ENCODE assay signal across 8 cellular contexts in genomic region chr10:133159950-133160812, GRCh38. TPM values are rescaled to one million over a fixed set of nuclear protein-coding genes. Genes with fewer than 3 reads are reported as not detected.
A peak's percentile ranks its signal among the peaks of the same experiment; 100 is the strongest.
DNase-seq lines count a peak whose midpoint lies in the region; ATAC-seq and TF ChIP-seq lines count a peak whose summit lies in the region.

Gene KNDC1, plus strand, starts transcription at chr10:133160219. Its CDS starts 249 bp downstream, at chr10:133160468.

- H2AFZ ChIP-seq in GM23248 (peak within 1 kb of the TSS; percentile 43), smooth muscle cell (ENCODE audit: low read depth) (peak within 1 kb of the TSS; percentile 84)

- H3K9me3 ChIP-seq in GM23248 (ENCODE audit: low read depth) (no peaks in the 10 kb centered on the region), ascending aorta (no peaks in the 10 kb centered on the region), iPS-15b (ENCODE audit: control insufficient read depth, insufficient read depth, low read length) (no peaks in the 10 kb centered on the region), smooth muscle cell (replicated peaks; ENCODE audit: low read depth) (no peaks in the 10 kb centered on the region)

- no peak for ATAC-seq in GM18520 (IDR thresholded peaks at IDR 0.05; ENCODE audit: unreplicated experiment)

- peak within 1 kb of the TSS; percentile 55 for H3K9ac ChIP-seq in GM23248
- peak within 1 kb of the TSS; percentile 76 for H3K9ac ChIP-seq in iPS-15b (ENCODE audit: low read depth, low read length)
- H3K9ac ChIP-seq in smooth muscle cell (ENCODE audit: low read depth): peak within 1 kb of the TSS; percentile 54

- no peak within 1 kb of the TSS for H3K27ac ChIP-seq in GM23248
- no peak within 1 kb of the TSS for H3K27ac ChIP-seq in ascending aorta
- H3K27ac ChIP-seq in smooth muscle cell (ENCODE audit: low read depth): no peak within 1 kb of the TSS

- H3K36me3 ChIP-seq in GM23248 (ENCODE audit: low read depth): no peaks in the 10 kb centered on the region
- no peaks in the 10 kb centered on the region for H3K36me3 ChIP-seq in ascending aorta
- H3K36me3 ChIP-seq in iPS-15b (ENCODE audit: control insufficient read depth, insufficient read depth, low read length): peaks cover 13% of the 10 kb centered on the region
- H3K36me3 ChIP-seq in smooth muscle cell (ENCODE audit: low read depth): no peaks in the 10 kb centered on the region

- intact Hi-C loops in ascending aorta (cut with DNase I): no loop called here

- no peak for TF ChIP-seq CTCF in ascending aorta (IDR thresholded peaks at IDR 0.05)
- no peak for TF ChIP-seq CTCF in smooth muscle cell (IDR thresholded peaks at IDR 0.05; ENCODE audit: borderline replicate concordance, insufficient read depth, poor library complexity, severe bottlenecking)

- in situ Hi-C loops in GM23248 (cut with MboI): no loop called here

- H3K79me2 ChIP-seq in GM23248 (ENCODE audit: insufficient read depth) (no peaks in the 10 kb centered on the region), smooth muscle cell (ENCODE audit: low read depth) (no peaks in the 10 kb centered on the region)

- WGBS in GM23248 (ENCODE audit: low coverage in 1 of 2, low lambda C conversion rate in 2 of 2, missing lambda C conversion rate in 2 of 2), 2 experiments: 3% methylated on average over 57 of the region's 108 CpGs; no CpG with 5 or more reads in 1 of the 2 experiments
- 2% methylated on average over 37 of the region's 108 CpGs for WGBS in smooth muscle cell (ENCODE audit: low lambda C conversion rate)

- H3K9me2 ChIP-seq in GM23248 (ENCODE audit: insufficient read depth): no peaks in the 10 kb centered on the region

- H3K27me3 ChIP-seq in GM23248 (replicated peaks; ENCODE audit: insufficient read depth) (peaks cover 9% of the 10 kb centered on the region; the same call in 1 of the 2 replicates), ascending aorta (no peaks in the 10 kb centered on the region), iPS-15b (ENCODE audit: control insufficient read depth, insufficient read depth, low read length) (no peaks in the 10 kb centered on the region), smooth muscle cell (ENCODE audit: low read depth) (no peaks in the 10 kb centered on the region)

- DNase-seq in 8988T (peak; percentile 96), GM23248 (peak; percentile 72), ascending aorta (ENCODE audit: low spot score in 2 of 2) (no peak), smooth muscle cell (lab: John Stamatoyannopoulos, UW; ENCODE audit: unreplicated experiment) (peak; percentile 79), NOMO-1 (lab: John Stamatoyannopoulos, UW; ENCODE audit: unreplicated experiment in 2 of 2) (no peak), NCI-H2029 treated with DMSO at 0.1 percent for 48 hours (lab: John Stamatoyannopoulos, UW) (no peak)

- H3K4me2 ChIP-seq in GM23248 (ENCODE audit: unreplicated experiment): peak within 1 kb of the TSS; percentile 79
- peak within 1 kb of the TSS; percentile 99 for H3K4me2 ChIP-seq in smooth muscle cell

- H3K4me3 ChIP-seq in GM23248 (peak within 1 kb of the TSS; percentile 70), ascending aorta (peak within 1 kb of the TSS; percentile 52 to 71), iPS-15b (ENCODE audit: low read depth, low read length) (peak within 1 kb of the TSS; percentile 65), smooth muscle cell (peak within 1 kb of the TSS; percentile 77)

- H3F3A ChIP-seq in GM23248 (ENCODE audit: insufficient read depth) (no peaks in the 10 kb centered on the region), smooth muscle cell (ENCODE audit: low read depth) (peaks cover 4% of the 10 kb centered on the region)

- no peaks in the 10 kb centered on the region for H3K4me1 ChIP-seq in GM23248 (ENCODE audit: insufficient read depth)
- peaks cover 2 to 4% of the 10 kb centered on the region in 2 donors for H3K4me1 ChIP-seq in ascending aorta
- peaks cover 5% of the 10 kb centered on the region for H3K4me1 ChIP-seq in iPS-15b (ENCODE audit: control insufficient read depth, insufficient read depth, low read length)
- peaks cover 17% of the 10 kb centered on the region for H3K4me1 ChIP-seq in smooth muscle cell (ENCODE audit: low read depth)

- H4K20me1 ChIP-seq in GM23248 (ENCODE audit: insufficient read depth): no peaks in the 10 kb centered on the region
- peaks cover 9% of the 10 kb centered on the region for H4K20me1 ChIP-seq in smooth muscle cell (ENCODE audit: low read depth)

RNA-seq across cellular contexts. Expression of gene KNDC1, which starts in this region (rescaled TPM):
- 0.54 and 0.76 TPM in 2 replicates for total RNA-seq in GM23248 (2014; rRNA removed; shearing (Covaris generic))
- polyA plus RNA-seq in GM23248 (2016; fragmentation: Nextera tagmentation; extraction: Ambion mirVana) (0.37 and 0.44 TPM in 2 replicates), smooth muscle cell (3.1 and 3.4 TPM in 2 replicates)
- total RNA-seq in ascending aorta (0.21 TPM), smooth muscle cell (1.8 and 2.3 TPM in 2 replicates)

Comparison
In these comparisons a context has a peak if more than half of its experiments do, and no peak if none do; other contexts are left out.
1. Peak in DNase-seq, H3K4me3 ChIP-seq, H3K9ac ChIP-seq and H3K4me2 ChIP-seq in GM23248; RNA of the gene not detected or under 1 TPM.
2. DNase-seq: peak in 8988T (single experiment) and smooth muscle cell (single experiment); none in ascending aorta (0 of 2), NOMO-1 (0 of 2) and NCI-H2029 treated with DMSO at 0.1 percent for 48 hours (single experiment).
3. Peak in every context shown above with its lines, with median percentiles within 50 percentile points of each other: H3K4me3 ChIP-seq and H3K9ac ChIP-seq.